In the genomic region with DNA sequence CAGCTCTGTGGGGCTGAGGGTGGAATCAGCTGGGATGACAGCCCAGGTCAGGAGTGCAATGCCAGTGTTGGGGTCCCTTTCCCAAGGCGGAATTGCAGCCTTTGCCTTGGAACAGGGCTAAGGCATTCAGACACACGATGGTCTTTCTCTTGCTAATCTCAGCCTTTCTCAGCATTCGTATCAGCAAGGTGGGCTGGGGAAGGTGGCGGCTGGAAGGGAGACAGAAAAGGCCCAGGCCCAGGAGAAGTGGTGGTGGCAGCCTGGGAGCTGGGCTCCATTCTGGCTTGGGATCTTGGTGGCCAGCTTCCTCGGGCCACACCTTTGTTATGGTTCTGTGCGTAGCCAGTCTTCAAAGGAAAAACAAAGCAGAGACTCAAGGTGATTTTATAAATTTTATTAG, we compare ENCODE assay signal across 3 cellular contexts.
A peak's percentile ranks its signal among the peaks of the same experiment; 100 is the strongest.
TF ChIP-seq lines count a peak whose summit lies in the region.

No MANE protein-coding gene starts in this region.

TF ChIP-seq in SK-N-SH, 30 proteins besides CTCF, POLR2A, EP300 and RAD21:
- TF ChIP-seq, protein P1, sequence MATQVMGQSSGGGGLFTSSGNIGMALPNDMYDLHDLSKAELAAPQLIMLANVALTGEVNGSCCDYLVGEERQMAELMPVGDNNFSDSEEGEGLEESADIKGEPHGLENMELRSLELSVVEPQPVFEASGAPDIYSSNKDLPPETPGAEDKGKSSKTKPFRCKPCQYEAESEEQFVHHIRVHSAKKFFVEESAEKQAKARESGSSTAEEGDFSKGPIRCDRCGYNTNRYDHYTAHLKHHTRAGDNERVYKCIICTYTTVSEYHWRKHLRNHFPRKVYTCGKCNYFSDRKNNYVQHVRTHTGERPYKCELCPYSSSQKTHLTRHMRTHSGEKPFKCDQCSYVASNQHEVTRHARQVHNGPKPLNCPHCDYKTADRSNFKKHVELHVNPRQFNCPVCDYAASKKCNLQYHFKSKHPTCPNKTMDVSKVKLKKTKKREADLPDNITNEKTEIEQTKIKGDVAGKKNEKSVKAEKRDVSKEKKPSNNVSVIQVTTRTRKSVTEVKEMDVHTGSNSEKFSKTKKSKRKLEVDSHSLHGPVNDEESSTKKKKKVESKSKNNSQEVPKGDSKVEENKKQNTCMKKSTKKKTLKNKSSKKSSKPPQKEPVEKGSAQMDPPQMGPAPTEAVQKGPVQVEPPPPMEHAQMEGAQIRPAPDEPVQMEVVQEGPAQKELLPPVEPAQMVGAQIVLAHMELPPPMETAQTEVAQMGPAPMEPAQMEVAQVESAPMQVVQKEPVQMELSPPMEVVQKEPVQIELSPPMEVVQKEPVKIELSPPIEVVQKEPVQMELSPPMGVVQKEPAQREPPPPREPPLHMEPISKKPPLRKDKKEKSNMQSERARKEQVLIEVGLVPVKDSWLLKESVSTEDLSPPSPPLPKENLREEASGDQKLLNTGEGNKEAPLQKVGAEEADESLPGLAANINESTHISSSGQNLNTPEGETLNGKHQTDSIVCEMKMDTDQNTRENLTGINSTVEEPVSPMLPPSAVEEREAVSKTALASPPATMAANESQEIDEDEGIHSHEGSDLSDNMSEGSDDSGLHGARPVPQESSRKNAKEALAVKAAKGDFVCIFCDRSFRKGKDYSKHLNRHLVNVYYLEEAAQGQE (IDR thresholded peaks at IDR 0.05; ENCODE audit: low read depth, low read length): no peak
- TF ChIP-seq MXI1 (IDR thresholded peaks at IDR 0.05; ENCODE audit: low read depth, low read length): no peak
- no peak for TF ChIP-seq EZH2phosphoT487 (IDR thresholded peaks at IDR 0.05; ENCODE audit: borderline replicate concordance, low read depth)
- TF ChIP-seq TAF1 (IDR thresholded peaks at IDR 0.05; ENCODE audit: borderline replicate concordance, low read depth, low read length): no peak
- no peak for TF ChIP-seq SMC3 (IDR thresholded peaks at IDR 0.05; ENCODE audit: low read depth, low read length)
- no peak for TF ChIP-seq YY1 (IDR thresholded peaks at IDR 0.05; ENCODE audit: low read depth)
- TF ChIP-seq RCOR1 (IDR thresholded peaks at IDR 0.05; ENCODE audit: low read length): no peak
- no peak for TF ChIP-seq FOSL2 (IDR thresholded peaks at IDR 0.05; ENCODE audit: borderline replicate concordance, low read depth)
- no peak for TF ChIP-seq FOXJ3 (CRISPR knock-in tag; IDR thresholded peaks at IDR 0.05)
- no peak for TF ChIP-seq MEF2A (IDR thresholded peaks at IDR 0.05; ENCODE audit: borderline replicate concordance, low read depth)
- no peak for TF ChIP-seq ELF1 (IDR thresholded peaks at IDR 0.05)
- TF ChIP-seq, protein P2, sequence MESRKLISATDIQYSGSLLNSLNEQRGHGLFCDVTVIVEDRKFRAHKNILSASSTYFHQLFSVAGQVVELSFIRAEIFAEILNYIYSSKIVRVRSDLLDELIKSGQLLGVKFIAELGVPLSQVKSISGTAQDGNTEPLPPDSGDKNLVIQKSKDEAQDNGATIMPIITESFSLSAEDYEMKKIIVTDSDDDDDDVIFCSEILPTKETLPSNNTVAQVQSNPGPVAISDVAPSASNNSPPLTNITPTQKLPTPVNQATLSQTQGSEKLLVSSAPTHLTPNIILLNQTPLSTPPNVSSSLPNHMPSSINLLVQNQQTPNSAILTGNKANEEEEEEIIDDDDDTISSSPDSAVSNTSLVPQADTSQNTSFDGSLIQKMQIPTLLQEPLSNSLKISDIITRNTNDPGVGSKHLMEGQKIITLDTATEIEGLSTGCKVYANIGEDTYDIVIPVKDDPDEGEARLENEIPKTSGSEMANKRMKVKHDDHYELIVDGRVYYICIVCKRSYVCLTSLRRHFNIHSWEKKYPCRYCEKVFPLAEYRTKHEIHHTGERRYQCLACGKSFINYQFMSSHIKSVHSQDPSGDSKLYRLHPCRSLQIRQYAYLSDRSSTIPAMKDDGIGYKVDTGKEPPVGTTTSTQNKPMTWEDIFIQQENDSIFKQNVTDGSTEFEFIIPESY (IDR thresholded peaks at IDR 0.05; ENCODE audit: borderline replicate concordance, low read depth): no peak
- no peak for TF ChIP-seq NFIC (IDR thresholded peaks at IDR 0.05; ENCODE audit: borderline replicate concordance)
- TF ChIP-seq TEAD4 (IDR thresholded peaks at IDR 0.05; ENCODE audit: borderline replicate concordance, insufficient read depth): no peak
- TF ChIP-seq GABPA (IDR thresholded peaks at IDR 0.05; ENCODE audit: low read depth): no peak

TF ChIP-seq in SK-N-SH treated with all-trans-retinoic acid at 6 μM for 48 hours, 23 proteins besides CTCF, POLR2A, EP300 and RAD21:
- TF ChIP-seq, protein P3, sequence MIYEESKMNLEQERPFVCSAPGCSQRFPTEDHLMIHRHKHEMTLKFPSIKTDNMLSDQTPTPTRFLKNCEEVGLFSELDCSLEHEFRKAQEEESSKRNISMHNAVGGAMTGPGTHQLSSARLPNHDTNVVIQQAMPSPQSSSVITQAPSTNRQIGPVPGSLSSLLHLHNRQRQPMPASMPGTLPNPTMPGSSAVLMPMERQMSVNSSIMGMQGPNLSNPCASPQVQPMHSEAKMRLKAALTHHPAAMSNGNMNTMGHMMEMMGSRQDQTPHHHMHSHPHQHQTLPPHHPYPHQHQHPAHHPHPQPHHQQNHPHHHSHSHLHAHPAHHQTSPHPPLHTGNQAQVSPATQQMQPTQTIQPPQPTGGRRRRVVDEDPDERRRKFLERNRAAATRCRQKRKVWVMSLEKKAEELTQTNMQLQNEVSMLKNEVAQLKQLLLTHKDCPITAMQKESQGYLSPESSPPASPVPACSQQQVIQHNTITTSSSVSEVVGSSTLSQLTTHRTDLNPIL (CRISPR knock-in tag; IDR thresholded peaks at IDR 0.05; ENCODE audit: low read depth): no peak
- TF ChIP-seq ESRRG (CRISPR knock-in tag; IDR thresholded peaks at IDR 0.05) (no peak), ZFP3 (CRISPR knock-in tag; IDR thresholded peaks at IDR 0.05) (no peak), SNAI2 (CRISPR knock-in tag; IDR thresholded peaks at IDR 0.05) (no peak), PPARA (CRISPR knock-in tag; IDR thresholded peaks at IDR 0.05; ENCODE audit: borderline replicate concordance) (no peak), ZNF565 (CRISPR knock-in tag; conservative IDR thresholded peaks at IDR 0.05; ENCODE audit: low read depth) (no peak)

TF ChIP-seq in H1, 55 proteins besides CTCF, POLR2A, EP300 and RAD21:
- TF ChIP-seq TBP (IDR thresholded peaks at IDR 0.05; ENCODE audit: low read depth, low read length) (0 out of 2 replicates have a peak, but pooled peaks have one; percentile 23), SIN3A (conservative IDR thresholded peaks at IDR 0.05 in 1 of 2, IDR thresholded peaks at IDR 0.05 in 1 of 2; ENCODE audit: low read depth in 1 of 2, low read length in 2 of 2) (0 out of 4 replicates have a peak, but pooled peaks of 1 of the 2 experiments have one; percentile 39), BCL11A (IDR thresholded peaks at IDR 0.05; ENCODE audit: low read depth in 2 of 2, low read length in 2 of 2) (no peak)
